ENCODE assay signal across 28 cellular contexts in the genomic region with DNA sequence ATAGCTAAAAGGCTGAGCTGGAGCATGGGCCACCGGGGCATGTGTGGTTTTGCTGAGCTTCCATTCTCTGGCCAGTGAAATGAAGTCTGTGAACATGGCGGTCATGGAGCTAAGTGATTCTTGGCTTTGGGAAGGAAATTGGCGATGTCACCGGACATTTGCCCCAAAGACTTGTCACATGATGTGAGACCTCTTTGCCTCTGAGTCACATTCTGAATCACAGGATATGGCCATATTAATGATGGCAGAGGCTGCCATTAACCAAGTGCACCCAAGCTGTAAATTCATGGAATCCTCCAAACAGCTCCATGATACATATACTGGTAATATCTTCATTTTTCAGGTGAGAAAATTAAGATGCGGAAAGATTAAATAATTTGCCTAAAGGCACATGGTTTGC. TPM values are rescaled to one million over a fixed set of nuclear protein-coding genes. Genes with fewer than 3 reads are reported as not detected.
A peak's percentile ranks its signal among the peaks of the same experiment; 100 is the strongest.
DNase-seq lines count a peak whose midpoint lies in the region; ATAC-seq and TF ChIP-seq lines count a peak whose summit lies in the region.
"Had no signal": no experiment of that assay in that cellular context is flagged by ENCODE, and none has a peak within 500 bp of the region (broad histone marks: within the 10 kb centered on the region; RNA-seq: fewer than 3 reads in every experiment).

No MANE protein-coding gene starts in this region.

- H3K27ac Mint-ChIP-seq in natural killer cell treated with Interleukin-12 subunit alpha and Interleukin-12 subunit beta and Interleukin-15 and Interleukin-18, amount 100 ng/mL, for 72 hours: peak overlapping the region; percentile 74 to 92
- no peak overlapping the region for H3K27ac Mint-ChIP-seq in natural killer cell
- H3K27ac Mint-ChIP-seq: activated CD4-positive, alpha-beta T cell treated with anti-CD3 and anti-CD28 coated beads, Interleukin-2, amount 10 ng/mL, durations not matched to agents 7 days and 5 days; activated naive CD4-positive, alpha-beta T cell treated with anti-CD3 and anti-CD28 coated beads, Interleukin-2, amount 50 U/mL, for 24 hours; CD14-positive monocyte; HFFc6 had no signal

- peak overlapping the region; percentile 34 for H3K4me3 Mint-ChIP-seq in natural killer cell treated with Interleukin-12 subunit alpha and Interleukin-12 subunit beta and Interleukin-15 and Interleukin-18, amount 100 ng/mL, for 72 hours
- no peak overlapping the region for H3K4me3 Mint-ChIP-seq in natural killer cell
- H3K4me3 Mint-ChIP-seq: activated CD4-positive, alpha-beta T cell treated with anti-CD3 and anti-CD28 coated beads, Interleukin-2, amount 10 ng/mL, durations not matched to agents 7 days and 5 days; activated naive CD4-positive, alpha-beta T cell treated with anti-CD3 and anti-CD28 coated beads, Interleukin-2, amount 50 U/mL, for 24 hours; HFFc6 had no signal

- peaks cover 10% of the 10 kb centered on the region for H3K9me3 Mint-ChIP-seq in natural killer cell treated with Interleukin-12 subunit alpha and Interleukin-12 subunit beta and Interleukin-15 and Interleukin-18, amount 100 ng/mL, for 72 hours
- no peaks in the 10 kb centered on the region for H3K9me3 Mint-ChIP-seq in natural killer cell
- H3K9me3 Mint-ChIP-seq: activated naive CD4-positive, alpha-beta T cell treated with anti-CD3 and anti-CD28 coated beads, Interleukin-2, amount 50 U/mL, for 24 hours; HFFc6 had no signal

- intact Hi-C loops in natural killer cell (cut with micrococcal nuclease): no loop called here

- ATAC-seq in natural killer cell treated with Interleukin-12 subunit alpha and Interleukin-12 subunit beta and Interleukin-15 and Interleukin-18, amount 100 ng/mL, for 72 hours: no peak
- no peak for ATAC-seq in natural killer cell
- peak; percentile 7 for ATAC-seq in thoracic aorta (ENCODE audit: insufficient number of reproducible peaks, low FRiP score, low read depth)
- ATAC-seq: foreskin keratinocyte, mucosa of descending colon, psoas muscle had no signal

- peak overlapping the region; percentile 91 for H3K4me2 ChIP-seq in OCI-LY3 (ENCODE audit: low read length)

- no peaks in the 10 kb centered on the region for H4K20me1 ChIP-seq in OCI-LY3 (ENCODE audit: insufficient read depth, low read length)

- no peaks in the 10 kb centered on the region for H3K27me3 Mint-ChIP-seq in natural killer cell treated with Interleukin-12 subunit alpha and Interleukin-12 subunit beta and Interleukin-15 and Interleukin-18, amount 100 ng/mL, for 72 hours
- no peaks in the 10 kb centered on the region for H3K27me3 Mint-ChIP-seq in natural killer cell (ENCODE audit: low read depth in 2 of 2)
- H3K27me3 Mint-ChIP-seq: activated CD4-positive, alpha-beta T cell treated with anti-CD3 and anti-CD28 coated beads, Interleukin-2, amount 10 ng/mL, durations not matched to agents 7 days and 5 days; activated naive CD4-positive, alpha-beta T cell treated with anti-CD3 and anti-CD28 coated beads, Interleukin-2, amount 50 U/mL, for 24 hours had no signal

- H3K9me3 ChIP-seq in OCI-LY3 (ENCODE audit: insufficient read depth, low read length): no peaks in the 10 kb centered on the region
- H3K9me3 ChIP-seq in thoracic aorta: no peaks in the 10 kb centered on the region
- H3K9me3 ChIP-seq: ascending aorta, mucosa of descending colon, psoas muscle, thyroid gland had no signal

- H3K36me3 Mint-ChIP-seq in natural killer cell treated with Interleukin-12 subunit alpha and Interleukin-12 subunit beta and Interleukin-15 and Interleukin-18, amount 100 ng/mL, for 72 hours: peaks cover 4% of the 10 kb centered on the region
- no peaks in the 10 kb centered on the region for H3K36me3 Mint-ChIP-seq in natural killer cell
- H3K36me3 Mint-ChIP-seq: activated naive CD4-positive, alpha-beta T cell treated with anti-CD3 and anti-CD28 coated beads, Interleukin-2, amount 50 U/mL, for 24 hours; CD14-positive monocyte had no signal

- no peaks in the 10 kb centered on the region for H3K36me3 ChIP-seq in OCI-LY3 (replicated peaks; ENCODE audit: low read depth, low read length)
- no peaks in the 10 kb centered on the region for H3K36me3 ChIP-seq in thoracic aorta
- H3K36me3 ChIP-seq: ascending aorta, thyroid gland had no signal

- peak overlapping the region; percentile 99 for H3K9ac ChIP-seq in OCI-LY3 (ENCODE audit: low read length)

- TF ChIP-seq CTCF in natural killer cell (IDR thresholded peaks at IDR 0.05) (no peak), OCI-LY3 (IDR thresholded peaks at IDR 0.05; ENCODE audit: low read depth, low read length) (no peak), thoracic aorta (IDR thresholded peaks at IDR 0.05) (no peak)

- no peaks in the 10 kb centered on the region for H3K27me3 ChIP-seq in OCI-LY3 (ENCODE audit: low read depth, low read length)
- no peaks in the 10 kb centered on the region for H3K27me3 ChIP-seq in thoracic aorta (replicated peaks; ENCODE audit: insufficient read depth)
- H3K27me3 ChIP-seq: ascending aorta, thyroid gland had no signal

- H2AFZ ChIP-seq in OCI-LY3 (ENCODE audit: low read depth, low read length): no peak overlapping the region

- H3K27ac ChIP-seq in OCI-LY3 (ENCODE audit: low read length) (peak overlapping the region; percentile 99), thoracic aorta (no peak overlapping the region)
- H3K27ac ChIP-seq: ascending aorta, epithelial cell of prostate, foreskin keratinocyte, psoas muscle, skin epidermis, thyroid gland, VCaP had no signal

- H3K79me2 ChIP-seq in OCI-LY3 (ENCODE audit: low read length): peaks cover 23% of the 10 kb centered on the region

- peaks cover 61 to 62% of the 10 kb centered on the region in 2 donors for H3K4me1 Mint-ChIP-seq in natural killer cell treated with Interleukin-12 subunit alpha and Interleukin-12 subunit beta and Interleukin-15 and Interleukin-18, amount 100 ng/mL, for 72 hours (ENCODE audit: low read depth in 2 of 2)
- peaks cover 10 to 11% of the 10 kb centered on the region in 2 donors for H3K4me1 Mint-ChIP-seq in natural killer cell

- H3K4me1 ChIP-seq in OCI-LY3 (ENCODE audit: low read length) (peaks cover 97% of the 10 kb centered on the region), thoracic aorta (ENCODE audit: control insufficient read depth in 1 of 2, low read depth in 2 of 2) (no peaks in the 10 kb centered on the region)
- H3K4me1 ChIP-seq: ascending aorta, foreskin keratinocyte, psoas muscle, thyroid gland had no signal

- DNase-seq in natural killer cell treated with Interleukin-12 subunit alpha and Interleukin-12 subunit beta and Interleukin-15 and Interleukin-18, amount 100 ng/mL, for 72 hours (ENCODE audit: low spot score): no peak
- DNase-seq in natural killer cell (no peak), dermis blood vessel endothelial cell (peak; percentile 25), thoracic aorta (ENCODE audit: low spot score) (no peak), cerebellum (ENCODE audit: low spot score) (no peak), NCI-H524 (lab: John Stamatoyannopoulos, UW) (no peak)
- no peak for DNase-seq in stimulated activated CD8-positive, alpha-beta memory T cell treated with anti-CD3 and anti-CD28 coated beads, Interleukin-4, amount 100 ng/mL, for 48 hours
- DNase-seq: activated CD4-positive, alpha-beta T cell treated with anti-CD3 and anti-CD28 coated beads, Interleukin-2, amount 10 ng/mL, durations not matched to agents 7 days and 5 days; central memory CD4-positive, alpha-beta T cell; foreskin keratinocyte; HFFc6; hippocampal formation; mucosa of descending colon; NCI-H1930; NCI-H2227 treated with DMSO at 0.1 percent for 48 hours; psoas muscle; SHP77 treated with DMSO at 0.1 percent for 48 hours; stimulated activated CD4-positive, alpha-beta T cell treated with anti-CD3 and anti-CD28 coated beads, Interleukin-1b, Interleukin-23, amount 100 ng/mL, for 48 hours; stimulated activated naive CD4-positive, alpha-beta T cell; thyroid gland had no signal

- H3K4me3 ChIP-seq in OCI-LY3 (ENCODE audit: low read length) (peak overlapping the region; percentile 16; the same call in 1 of the 2 replicates), thoracic aorta (no peak overlapping the region)
- H3K4me3 ChIP-seq: ascending aorta, mucosa of descending colon, psoas muscle, skin epidermis, thyroid gland had no signal

RNA-seq across cellular contexts. Expression of a gene that starts 27.4 kb away (rescaled TPM):
- total RNA-seq in natural killer cell treated with Interleukin-12 subunit alpha and Interleukin-12 subunit beta and Interleukin-15 and Interleukin-18, amount 100 ng/mL, for 72 hours: 100 to 1,000 TPM; 219 to 220 TPM
- 10 to 100 TPM; 12.6 to 32.5 (median 21.4) TPM for total RNA-seq in natural killer cell
- total RNA-seq in dermis blood vessel endothelial cell: 2.0 and 3.2 TPM in 2 replicates
- 1 to 10 TPM; 3.7 to 9.5 TPM for total RNA-seq in thoracic aorta
- not detected for total RNA-seq in cerebellum
- total RNA-seq: ascending aorta, foreskin keratinocyte, HFFc6, LHCN-M2 had no signal

Comparison
In these comparisons a context has a peak if more than half of its experiments do, and no peak if none do; other contexts are left out.
1. H3K27ac Mint-ChIP-seq: peak in natural killer cell treated with Interleukin-12 subunit alpha and Interleukin-12 subunit beta and Interleukin-15 and Interleukin-18, amount 100 ng/mL, for 72 hours (2 of 2); none in natural killer cell (0 of 2).
2. RNA of a gene that starts 27.4 kb away (total RNA-seq): 219 to 220 TPM in natural killer cell treated with Interleukin-12 subunit alpha and Interleukin-12 subunit beta and Interleukin-15 and Interleukin-18, amount 100 ng/mL, for 72 hours; 12.6 to 32.5 TPM in natural killer cell, 3.7 to 9.5 TPM in thoracic aorta, 2.0 to 3.2 TPM in dermis blood vessel endothelial cell and not detected in cerebellum (single experiment); every median in the first group is over 4 times any median in the second.